In the genomic region with DNA sequence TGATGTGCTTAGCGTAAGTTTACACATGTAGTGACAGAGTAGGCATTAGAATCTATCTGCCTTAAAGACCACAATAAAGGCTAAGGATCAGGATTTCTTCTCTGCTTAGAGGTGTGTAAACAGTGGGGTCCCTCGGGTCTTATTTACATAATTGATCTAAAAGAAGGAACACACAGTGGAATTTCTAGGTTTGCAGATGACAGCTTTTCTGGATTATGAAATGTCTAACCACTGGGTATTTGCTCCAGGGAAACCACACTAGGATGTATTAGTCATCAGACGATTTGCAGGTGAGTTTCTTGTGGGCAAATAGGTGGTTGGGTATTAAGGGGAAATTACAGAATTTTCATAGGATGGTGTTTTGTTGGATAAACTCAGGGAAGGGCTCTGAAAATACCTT, we compare ENCODE assay signal across 1 cellular context.
TF ChIP-seq lines count a peak whose summit lies in the region.

No MANE protein-coding gene starts in this region.

TF ChIP-seq in HepG2, 621 proteins besides CTCF, POLR2A, EP300 and RAD21 (continued from another document and continues in another):
- peak; percentile 70; the same call in 1 of the 2 replicates for TF ChIP-seq RCOR2 (CRISPR knock-in tag; IDR thresholded peaks at IDR 0.05)
- peak; percentile 68; the same call in 1 of the 2 replicates for TF ChIP-seq PHF21A (CRISPR knock-in tag; IDR thresholded peaks at IDR 0.05)
- peak; percentile 48; the same call in 1 of the 2 replicates for TF ChIP-seq KDM1A (CRISPR knock-in tag; IDR thresholded peaks at IDR 0.05)
- TF ChIP-seq, protein P1, sequence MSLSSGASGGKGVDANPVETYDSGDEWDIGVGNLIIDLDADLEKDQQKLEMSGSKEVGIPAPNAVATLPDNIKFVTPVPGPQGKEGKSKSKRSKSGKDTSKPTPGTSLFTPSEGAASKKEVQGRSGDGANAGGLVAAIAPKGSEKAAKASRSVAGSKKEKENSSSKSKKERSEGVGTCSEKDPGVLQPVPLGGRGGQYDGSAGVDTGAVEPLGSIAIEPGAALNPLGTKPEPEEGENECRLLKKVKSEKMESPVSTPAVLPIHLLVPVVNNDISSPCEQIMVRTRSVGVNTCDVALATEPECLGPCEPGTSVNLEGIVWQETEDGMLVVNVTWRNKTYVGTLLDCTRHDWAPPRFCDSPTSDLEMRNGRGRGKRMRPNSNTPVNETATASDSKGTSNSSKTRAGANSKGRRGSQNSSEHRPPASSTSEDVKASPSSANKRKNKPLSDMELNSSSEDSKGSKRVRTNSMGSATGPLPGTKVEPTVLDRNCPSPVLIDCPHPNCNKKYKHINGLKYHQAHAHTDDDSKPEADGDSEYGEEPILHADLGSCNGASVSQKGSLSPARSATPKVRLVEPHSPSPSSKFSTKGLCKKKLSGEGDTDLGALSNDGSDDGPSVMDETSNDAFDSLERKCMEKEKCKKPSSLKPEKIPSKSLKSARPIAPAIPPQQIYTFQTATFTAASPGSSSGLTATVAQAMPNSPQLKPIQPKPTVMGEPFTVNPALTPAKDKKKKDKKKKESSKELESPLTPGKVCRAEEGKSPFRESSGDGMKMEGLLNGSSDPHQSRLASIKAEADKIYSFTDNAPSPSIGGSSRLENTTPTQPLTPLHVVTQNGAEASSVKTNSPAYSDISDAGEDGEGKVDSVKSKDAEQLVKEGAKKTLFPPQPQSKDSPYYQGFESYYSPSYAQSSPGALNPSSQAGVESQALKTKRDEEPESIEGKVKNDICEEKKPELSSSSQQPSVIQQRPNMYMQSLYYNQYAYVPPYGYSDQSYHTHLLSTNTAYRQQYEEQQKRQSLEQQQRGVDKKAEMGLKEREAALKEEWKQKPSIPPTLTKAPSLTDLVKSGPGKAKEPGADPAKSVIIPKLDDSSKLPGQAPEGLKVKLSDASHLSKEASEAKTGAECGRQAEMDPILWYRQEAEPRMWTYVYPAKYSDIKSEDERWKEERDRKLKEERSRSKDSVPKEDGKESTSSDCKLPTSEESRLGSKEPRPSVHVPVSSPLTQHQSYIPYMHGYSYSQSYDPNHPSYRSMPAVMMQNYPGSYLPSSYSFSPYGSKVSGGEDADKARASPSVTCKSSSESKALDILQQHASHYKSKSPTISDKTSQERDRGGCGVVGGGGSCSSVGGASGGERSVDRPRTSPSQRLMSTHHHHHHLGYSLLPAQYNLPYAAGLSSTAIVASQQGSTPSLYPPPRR (CRISPR knock-in tag; IDR thresholded peaks at IDR 0.05; ENCODE audit: borderline replicate concordance): peak; percentile 92
- TF ChIP-seq BCL6 (CRISPR knock-in tag; IDR thresholded peaks at IDR 0.05): peak; percentile 98
- TF ChIP-seq, protein P2, sequence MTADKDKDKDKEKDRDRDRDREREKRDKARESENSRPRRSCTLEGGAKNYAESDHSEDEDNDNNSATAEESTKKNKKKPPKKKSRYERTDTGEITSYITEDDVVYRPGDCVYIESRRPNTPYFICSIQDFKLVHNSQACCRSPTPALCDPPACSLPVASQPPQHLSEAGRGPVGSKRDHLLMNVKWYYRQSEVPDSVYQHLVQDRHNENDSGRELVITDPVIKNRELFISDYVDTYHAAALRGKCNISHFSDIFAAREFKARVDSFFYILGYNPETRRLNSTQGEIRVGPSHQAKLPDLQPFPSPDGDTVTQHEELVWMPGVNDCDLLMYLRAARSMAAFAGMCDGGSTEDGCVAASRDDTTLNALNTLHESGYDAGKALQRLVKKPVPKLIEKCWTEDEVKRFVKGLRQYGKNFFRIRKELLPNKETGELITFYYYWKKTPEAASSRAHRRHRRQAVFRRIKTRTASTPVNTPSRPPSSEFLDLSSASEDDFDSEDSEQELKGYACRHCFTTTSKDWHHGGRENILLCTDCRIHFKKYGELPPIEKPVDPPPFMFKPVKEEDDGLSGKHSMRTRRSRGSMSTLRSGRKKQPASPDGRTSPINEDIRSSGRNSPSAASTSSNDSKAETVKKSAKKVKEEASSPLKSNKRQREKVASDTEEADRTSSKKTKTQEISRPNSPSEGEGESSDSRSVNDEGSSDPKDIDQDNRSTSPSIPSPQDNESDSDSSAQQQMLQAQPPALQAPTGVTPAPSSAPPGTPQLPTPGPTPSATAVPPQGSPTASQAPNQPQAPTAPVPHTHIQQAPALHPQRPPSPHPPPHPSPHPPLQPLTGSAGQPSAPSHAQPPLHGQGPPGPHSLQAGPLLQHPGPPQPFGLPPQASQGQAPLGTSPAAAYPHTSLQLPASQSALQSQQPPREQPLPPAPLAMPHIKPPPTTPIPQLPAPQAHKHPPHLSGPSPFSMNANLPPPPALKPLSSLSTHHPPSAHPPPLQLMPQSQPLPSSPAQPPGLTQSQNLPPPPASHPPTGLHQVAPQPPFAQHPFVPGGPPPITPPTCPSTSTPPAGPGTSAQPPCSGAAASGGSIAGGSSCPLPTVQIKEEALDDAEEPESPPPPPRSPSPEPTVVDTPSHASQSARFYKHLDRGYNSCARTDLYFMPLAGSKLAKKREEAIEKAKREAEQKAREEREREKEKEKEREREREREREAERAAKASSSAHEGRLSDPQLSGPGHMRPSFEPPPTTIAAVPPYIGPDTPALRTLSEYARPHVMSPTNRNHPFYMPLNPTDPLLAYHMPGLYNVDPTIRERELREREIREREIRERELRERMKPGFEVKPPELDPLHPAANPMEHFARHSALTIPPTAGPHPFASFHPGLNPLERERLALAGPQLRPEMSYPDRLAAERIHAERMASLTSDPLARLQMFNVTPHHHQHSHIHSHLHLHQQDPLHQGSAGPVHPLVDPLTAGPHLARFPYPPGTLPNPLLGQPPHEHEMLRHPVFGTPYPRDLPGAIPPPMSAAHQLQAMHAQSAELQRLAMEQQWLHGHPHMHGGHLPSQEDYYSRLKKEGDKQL (CRISPR knock-in tag; IDR thresholded peaks at IDR 0.05; ENCODE audit: low read depth): peak; percentile 81
- 0 out of 2 replicates have a peak, but pooled peaks have one; percentile 17 for TF ChIP-seq HOXA3 (CRISPR knock-in tag; IDR thresholded peaks at IDR 0.05)
- no peak for TF ChIP-seq SP5 (CRISPR knock-in tag; IDR thresholded peaks at IDR 0.05; ENCODE audit: borderline replicate concordance, low read depth)
- TF ChIP-seq NR2F2 (IDR thresholded peaks at IDR 0.05; ENCODE audit: borderline replicate concordance, low read depth): peak; percentile 97
- peak; percentile 39; the same call in 1 of the 2 replicates for TF ChIP-seq TBX3 (IDR thresholded peaks at IDR 0.05; ENCODE audit: borderline replicate concordance)
- peak; percentile 52; the same call in 1 of the 2 replicates for TF ChIP-seq POGZ (CRISPR knock-in tag; IDR thresholded peaks at IDR 0.05)
- TF ChIP-seq GTF3A (CRISPR knock-in tag; conservative IDR thresholded peaks at IDR 0.05): no peak
- TF ChIP-seq PAXIP1 (CRISPR knock-in tag; conservative IDR thresholded peaks at IDR 0.05): peak; percentile 89
- no peak for TF ChIP-seq TOE1 (CRISPR knock-in tag; IDR thresholded peaks at IDR 0.05)
- peak; percentile 45; the same call in 1 of the 2 replicates for TF ChIP-seq HNF4G (IDR thresholded peaks at IDR 0.05; ENCODE audit: borderline replicate concordance, low read depth, low read length)
- no peak for TF ChIP-seq HNF4G (CRISPR knock-in tag; IDR thresholded peaks at IDR 0.05; ENCODE audit: borderline replicate concordance, low read depth)
- 0 out of 2 replicates have a peak, but pooled peaks have one; percentile 60 for TF ChIP-seq SMAD3 (CRISPR knock-in tag; IDR thresholded peaks at IDR 0.05)
- no peak for TF ChIP-seq GZF1 (CRISPR knock-in tag; IDR thresholded peaks at IDR 0.05)
- no peak for TF ChIP-seq CENPBD1 (CRISPR knock-in tag; IDR thresholded peaks at IDR 0.05; ENCODE audit: borderline replicate concordance, low read depth)
- TF ChIP-seq, protein P3, sequence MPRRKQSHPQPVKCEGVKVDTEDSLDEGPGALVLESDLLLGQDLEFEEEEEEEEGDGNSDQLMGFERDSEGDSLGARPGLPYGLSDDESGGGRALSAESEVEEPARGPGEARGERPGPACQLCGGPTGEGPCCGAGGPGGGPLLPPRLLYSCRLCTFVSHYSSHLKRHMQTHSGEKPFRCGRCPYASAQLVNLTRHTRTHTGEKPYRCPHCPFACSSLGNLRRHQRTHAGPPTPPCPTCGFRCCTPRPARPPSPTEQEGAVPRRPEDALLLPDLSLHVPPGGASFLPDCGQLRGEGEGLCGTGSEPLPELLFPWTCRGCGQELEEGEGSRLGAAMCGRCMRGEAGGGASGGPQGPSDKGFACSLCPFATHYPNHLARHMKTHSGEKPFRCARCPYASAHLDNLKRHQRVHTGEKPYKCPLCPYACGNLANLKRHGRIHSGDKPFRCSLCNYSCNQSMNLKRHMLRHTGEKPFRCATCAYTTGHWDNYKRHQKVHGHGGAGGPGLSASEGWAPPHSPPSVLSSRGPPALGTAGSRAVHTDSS (CRISPR knock-in tag; conservative IDR thresholded peaks at IDR 0.05): no peak
- TF ChIP-seq ZNF326 (CRISPR knock-in tag; IDR thresholded peaks at IDR 0.05; ENCODE audit: borderline replicate concordance): no peak
- peak; percentile 47; the same call in 1 of the 2 replicates for TF ChIP-seq ATF3 (CRISPR knock-in tag; IDR thresholded peaks at IDR 0.05)
- no peak for TF ChIP-seq ZNF512B (CRISPR knock-in tag; IDR thresholded peaks at IDR 0.05; ENCODE audit: borderline replicate concordance)
- TF ChIP-seq RFX1 (IDR thresholded peaks at IDR 0.05): no peak
- peak; percentile 58 for TF ChIP-seq ZEB1 (IDR thresholded peaks at IDR 0.05; ENCODE audit: insufficient replicate concordance, low read depth)
- TF ChIP-seq SOX5 (CRISPR knock-in tag; IDR thresholded peaks at IDR 0.05; ENCODE audit: borderline replicate concordance): peak; percentile 65; the same call in 1 of the 2 replicates
- TF ChIP-seq ZNF550 (CRISPR knock-in tag; IDR thresholded peaks at IDR 0.05; ENCODE audit: borderline replicate concordance): no peak
- TF ChIP-seq, protein P4, sequence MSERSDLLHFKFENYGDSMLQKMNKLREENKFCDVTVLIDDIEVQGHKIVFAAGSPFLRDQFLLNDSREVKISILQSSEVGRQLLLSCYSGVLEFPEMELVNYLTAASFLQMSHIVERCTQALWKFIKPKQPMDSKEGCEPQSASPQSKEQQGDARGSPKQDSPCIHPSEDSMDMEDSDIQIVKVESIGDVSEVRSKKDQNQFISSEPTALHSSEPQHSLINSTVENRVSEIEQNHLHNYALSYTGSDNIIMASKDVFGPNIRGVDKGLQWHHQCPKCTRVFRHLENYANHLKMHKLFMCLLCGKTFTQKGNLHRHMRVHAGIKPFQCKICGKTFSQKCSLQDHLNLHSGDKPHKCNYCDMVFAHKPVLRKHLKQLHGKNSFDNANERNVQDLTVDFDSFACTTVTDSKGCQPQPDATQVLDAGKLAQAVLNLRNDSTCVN (CRISPR knock-in tag; IDR thresholded peaks at IDR 0.05; ENCODE audit: borderline replicate concordance): peak; percentile 92
- peak; percentile 69 for TF ChIP-seq SAP130 (CRISPR knock-in tag; IDR thresholded peaks at IDR 0.05; ENCODE audit: low read depth)
- peak; percentile 32; the same call in 1 of the 2 replicates for TF ChIP-seq MIER3 (CRISPR knock-in tag; IDR thresholded peaks at IDR 0.05; ENCODE audit: borderline replicate concordance)
- TF ChIP-seq ZNF639 (CRISPR knock-in tag; conservative IDR thresholded peaks at IDR 0.05): no peak
- no peak for TF ChIP-seq ZNF143 (CRISPR knock-in tag; IDR thresholded peaks at IDR 0.05)
- TF ChIP-seq ZNF746 (CRISPR knock-in tag; IDR thresholded peaks at IDR 0.05): no peak
